Comparison of ENCODE assay signal across 10 cellular contexts in the genomic region with DNA sequence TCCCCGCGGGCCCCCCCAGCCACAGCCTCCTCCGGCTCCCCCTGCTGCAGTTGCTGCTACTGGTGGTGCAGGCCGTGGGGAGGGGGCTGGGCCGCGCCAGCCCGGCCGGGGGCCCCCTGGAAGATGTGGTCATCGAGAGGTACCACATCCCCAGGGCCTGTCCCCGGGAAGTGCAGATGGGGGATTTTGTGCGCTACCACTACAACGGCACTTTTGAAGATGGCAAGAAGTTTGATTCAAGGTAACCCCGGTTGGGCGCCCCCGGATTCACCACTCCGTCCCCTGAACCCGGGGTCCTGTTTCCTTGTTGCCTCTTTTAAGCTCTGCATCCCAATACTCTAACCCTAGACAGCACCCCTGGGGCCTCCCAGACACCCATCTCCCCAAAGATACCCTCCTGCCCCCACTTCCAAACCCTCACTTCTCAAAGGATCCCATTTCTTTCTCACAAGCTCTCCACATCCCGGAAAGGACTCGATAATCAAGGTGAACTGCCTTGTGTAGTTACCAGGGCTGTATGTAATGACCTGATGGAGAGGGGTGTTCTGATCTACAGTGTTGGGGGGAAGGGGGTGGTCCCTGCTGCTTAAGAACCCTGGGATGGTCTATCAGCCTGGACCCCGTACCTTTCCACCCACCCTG. TPM values are rescaled to one million over a fixed set of nuclear protein-coding genes. Genes with fewer than 3 reads are reported as not detected.
DNase-seq lines count a peak whose midpoint lies in the region; ATAC-seq and TF ChIP-seq lines count a peak whose summit lies in the region.
"Had no signal": no experiment of that assay in that cellular context is flagged by ENCODE, and none has a peak within 500 bp of the region (broad histone marks: within the 10 kb centered on the region; RNA-seq: fewer than 3 reads in every experiment).

No MANE protein-coding gene starts in this region.

- H3K4me3 Mint-ChIP-seq in CD4-positive, CD25-positive, alpha-beta regulatory T cell = peak overlapping the region; percentile 66 to 84 (median 74)

- peak overlapping the region; percentile 99 for H3K4me2 ChIP-seq in PC-3 (ENCODE audit: low read length)

- no peaks in the 10 kb centered on the region for H4K20me1 ChIP-seq in PC-3 (ENCODE audit: low read length)

- peak overlapping the region; percentile 36 to 63 (median 56) for H3K27ac Mint-ChIP-seq in CD4-positive, CD25-positive, alpha-beta regulatory T cell

- TF ChIP-seq EP300 in ovary (IDR thresholded peaks at IDR 0.05) = no peak

- TF ChIP-seq CTCF in PC-3 (conservative IDR thresholded peaks at IDR 0.05; ENCODE audit: low read depth, low read length) (no peak), epithelial cell of esophagus (IDR thresholded peaks at IDR 0.05; ENCODE audit: insufficient read depth, low read depth, low read length, missing control alignments) (no peak), ovary (IDR thresholded peaks at IDR 0.05) (no peak)

- CTCF ChIA-PET in PC-3 (lab: Charles Lee) = no interaction called here

- peaks cover 27% of the 10 kb centered on the region for H3K27me3 Mint-ChIP-seq in CD4-positive, CD25-positive, alpha-beta regulatory T cell

- no peak overlapping the region for H3K27ac ChIP-seq in CD4-positive, CD25-positive, alpha-beta regulatory T cell (ENCODE audit: insufficient read depth, low read length, poor library complexity, severe bottlenecking)
- H3K27ac ChIP-seq in PC-3 (ENCODE audit: low read length) = peak overlapping the region; percentile 65
- peak overlapping the region; percentile 46 to 47 for H3K27ac ChIP-seq in ovary

- H3F3A ChIP-seq in PC-3 (ENCODE audit: low read length, unreplicated experiment) = no peaks in the 10 kb centered on the region

- no peaks in the 10 kb centered on the region for H3K9me3 ChIP-seq in CD4-positive, CD25-positive, alpha-beta regulatory T cell (ENCODE audit: control insufficient read depth in 2 of 2, low read length in 2 of 2)
- H3K9me3 ChIP-seq in PC-3 (ENCODE audit: low read length) = no peaks in the 10 kb centered on the region
- no peaks in the 10 kb centered on the region for H3K9me3 ChIP-seq in ovary

- WGBS in ovary, 3 donors = 3 to 5% (median 4%) methylated on average over 19 to 20 of the region's 20 CpGs

- intact Hi-C loops in PC-3 (cut with micrococcal nuclease) (no loop called here), ovary (cut with DNase I) (no loop called here)

- no peak for ATAC-seq in CD4-positive, CD25-positive, alpha-beta regulatory T cell (ENCODE audit: low read depth in 2 of 2)
- ATAC-seq in PC-3 = no peak
- ATAC-seq in GM19351 (IDR thresholded peaks at IDR 0.05; ENCODE audit: unreplicated experiment) = no peak
- ATAC-seq: activated CD4-positive, CD25-positive, alpha-beta regulatory T cell treated with anti-CD3 and anti-CD28 coated beads, Interleukin-2, amount 50 U/mL, for 24 hours had no signal

- POLR2A ChIA-PET in PC-3 (lab: Charles Lee; ENCODE audit: unreplicated experiment) = no interaction called here

- peak overlapping the region; percentile 88 for H2AFZ ChIP-seq in PC-3 (ENCODE audit: low read length)

- peaks cover 31% of the 10 kb centered on the region for H3K4me1 ChIP-seq in CD4-positive, CD25-positive, alpha-beta regulatory T cell (ENCODE audit: control insufficient read depth, insufficient read depth, low read length, poor library complexity, severe bottlenecking)
- H3K4me1 ChIP-seq in PC-3 (ENCODE audit: insufficient read depth, low read length) = peaks cover 27% of the 10 kb centered on the region
- peaks cover 8% of the 10 kb centered on the region for H3K4me1 ChIP-seq in ovary (ENCODE audit: insufficient read depth)

- H3K9me2 ChIP-seq in PC-3 (replicated peaks; ENCODE audit: low read length) = no peaks in the 10 kb centered on the region

- no peak for DNase-seq in CD4-positive, CD25-positive, alpha-beta regulatory T cell
- DNase-seq in PC-3 (no peak), epithelial cell of esophagus (ENCODE audit: low read depth) (no peak), ovary (peak in 1 of 5 donors; percentile 47), EL (no peak), NCI-H2196 treated with DMSO at 0.1 percent for 48 hours (lab: John Stamatoyannopoulos, UW; ENCODE audit: unreplicated experiment) (no peak)
- no peak for DNase-seq in stimulated activated naive CD4-positive, alpha-beta T cell (lab: John Stamatoyannopoulos, UW)

- H3K36me3 ChIP-seq in CD4-positive, CD25-positive, alpha-beta regulatory T cell (ENCODE audit: control insufficient read depth, insufficient read depth, low read length) = no peaks in the 10 kb centered on the region
- H3K36me3 ChIP-seq in PC-3 (ENCODE audit: low read depth, low read length) (no peaks in the 10 kb centered on the region), ovary (no peaks in the 10 kb centered on the region)

- peak overlapping the region; percentile 83 for H3K9ac ChIP-seq in PC-3 (ENCODE audit: low read length)

- H3K4me1 Mint-ChIP-seq in CD4-positive, CD25-positive, alpha-beta regulatory T cell = peaks cover 0 to 30% (median 8%) of the 10 kb centered on the region in 4 donors

- H3K36me3 Mint-ChIP-seq in CD4-positive, CD25-positive, alpha-beta regulatory T cell = no peaks in the 10 kb centered on the region

- TF ChIP-seq POLR2A in ovary (IDR thresholded peaks at IDR 0.05) = no peak

- H3K79me2 ChIP-seq in PC-3 (ENCODE audit: low read length) = peaks cover 49% of the 10 kb centered on the region

- H3K27me3 ChIP-seq in CD4-positive, CD25-positive, alpha-beta regulatory T cell (ENCODE audit: control insufficient read depth, insufficient read depth, low read length) = no peaks in the 10 kb centered on the region
- H3K27me3 ChIP-seq in PC-3 (ENCODE audit: low read length) (no peaks in the 10 kb centered on the region), ovary (no peaks in the 10 kb centered on the region)

- no peak overlapping the region for H3K4me3 ChIP-seq in CD4-positive, CD25-positive, alpha-beta regulatory T cell (ENCODE audit: low read depth, low read length)
- H3K4me3 ChIP-seq in PC-3 (ENCODE audit: low read length) (peak overlapping the region; percentile 85), epithelial cell of esophagus (ENCODE audit: low read length) (peak overlapping the region; percentile 64), ovary (peak overlapping the region; percentile 86)

- no TSS peak for BruUV-seq in PC-3 (replicated peaks; lab: Mats Ljungman, UMichigan)

- H3K9me3 Mint-ChIP-seq in CD4-positive, CD25-positive, alpha-beta regulatory T cell = no peaks in the 10 kb centered on the region

RNA-seq across cellular contexts. Expression of a gene that starts 0.4 kb away (rescaled TPM):
- total RNA-seq in CD4-positive, CD25-positive, alpha-beta regulatory T cell = not detected
- under 1 TPM in 1 of 4 donors, not detected in 3; 0.25 TPM for polyA plus RNA-seq in CD4-positive, CD25-positive, alpha-beta regulatory T cell
- total RNA-seq in PC-3 (2014; rRNA removed) = 63.4 and 69.8 TPM in 2 replicates
- total RNA-seq in ovary = 100 to 1,000 TPM in 2 of 7 donors, 10 to 100 TPM in 5; 37.1 to 106 (median 82.5) TPM
- 10 to 100 TPM; 76.2 to 80.0 TPM for polyA plus RNA-seq in ovary

RNA-seq across cellular contexts. Expression of a gene that starts 1.4 kb away (rescaled TPM):
- 1.7 TPM for total RNA-seq in CD4-positive, CD25-positive, alpha-beta regulatory T cell
- polyA plus RNA-seq in CD4-positive, CD25-positive, alpha-beta regulatory T cell = 1 to 10 TPM in 3 of 4 donors, under 1 TPM in 1; 0.59 to 2.9 (median 2.5) TPM
- total RNA-seq in PC-3 (2014; rRNA removed) = 29.6 and 35.1 TPM in 2 replicates
- 10 to 100 TPM; 13.2 to 22.1 (median 16.3) TPM for total RNA-seq in ovary
- polyA plus RNA-seq in ovary = 10 to 100 TPM in 1 of 2 donors, 1 to 10 TPM in 1; 7.7 to 10.6 TPM

RNA-seq across cellular contexts. Expression of a gene that starts 22.9 kb away (rescaled TPM):
- 17.9 TPM for total RNA-seq in CD4-positive, CD25-positive, alpha-beta regulatory T cell
- polyA plus RNA-seq in CD4-positive, CD25-positive, alpha-beta regulatory T cell = 10 to 100 TPM; 15.5 to 37.7 (median 18.1) TPM
- 78.8 and 79.2 TPM in 2 replicates for total RNA-seq in PC-3 (2014; rRNA removed)
- 10 to 100 TPM; 34.5 to 65.4 (median 48.8) TPM for total RNA-seq in ovary
- polyA plus RNA-seq in ovary = 100 to 1,000 TPM in 1 of 2 donors, 10 to 100 TPM in 1; 71.0 to 106 TPM

RNA-seq across cellular contexts. Expression of a gene that starts 24.5 kb away (rescaled TPM):
- total RNA-seq in CD4-positive, CD25-positive, alpha-beta regulatory T cell = not detected
- polyA plus RNA-seq in CD4-positive, CD25-positive, alpha-beta regulatory T cell = under 1 TPM in 3 of 4 donors, not detected in 1; 0.19 to 0.25 (median 0.21) TPM
- total RNA-seq in PC-3 (2014; rRNA removed) (not detected in 2 replicates), ovary (under 1 TPM; 0.13 to 0.60 (median 0.23) TPM)
- under 1 TPM; 0.21 to 0.57 TPM for polyA plus RNA-seq in ovary
- total RNA-seq: HT1080 had no signal

RNA-seq across cellular contexts. Expression of a gene that starts 26.6 kb away (rescaled TPM):
- 1.3 TPM for total RNA-seq in CD4-positive, CD25-positive, alpha-beta regulatory T cell
- polyA plus RNA-seq in CD4-positive, CD25-positive, alpha-beta regulatory T cell = under 1 TPM in 2 of 4 donors, not detected in 2; 0.32 to 0.33 TPM
- total RNA-seq in PC-3 (2014; rRNA removed) = 132 and 168 TPM in 2 replicates
- 100 to 1,000 TPM in 1 of 7 donors, 10 to 100 TPM in 6; 30.3 to 153 (median 52.6) TPM for total RNA-seq in ovary
- 10 to 100 TPM in 1 of 2 donors, 1 to 10 TPM in 1; 7.0 to 59.3 TPM for polyA plus RNA-seq in ovary

Comparison
In these comparisons a context has a peak if more than half of its experiments do, and no peak if none do; other contexts are left out.
1. RNA of a gene that starts 0.4 kb away (total RNA-seq): 37.1 to 106 TPM in ovary and 63.4 to 69.8 TPM in PC-3; not detected in CD4-positive, CD25-positive, alpha-beta regulatory T cell (single experiment); every median in the first group is over 10 times any median in the second.